Comparison of ENCODE assay signal across 10 cellular contexts in genomic region chr19:45568732-45569131, GRCh38. TPM values are rescaled to one million over a fixed set of nuclear protein-coding genes. Genes with fewer than 3 reads are reported as not detected.
A peak's percentile ranks its signal among the peaks of the same experiment; 100 is the strongest.
DNase-seq lines count a peak whose midpoint lies in the region; ATAC-seq, FAIRE-seq and TF ChIP-seq lines count a peak whose summit lies in the region.
"Had no signal": no experiment of that assay in that cellular context is flagged by ENCODE, and none has a peak within 500 bp of the region (broad histone marks: within the 10 kb centered on the region; RNA-seq: fewer than 3 reads in every experiment).

No MANE protein-coding gene starts in this region.

- no peak overlapping the region for H2AFZ ChIP-seq in PC-3 (ENCODE audit: low read length)

- H3K4me2 ChIP-seq in PC-3 (ENCODE audit: low read length): peak overlapping the region; percentile 42

- no peak overlapping the region for H3K4me3 ChIP-seq in AG10803 (ENCODE audit: low read length)
- H3K4me3 ChIP-seq in PC-3 (ENCODE audit: low read length): no peak overlapping the region
- H3K4me3 ChIP-seq in mucosa of stomach (ENCODE audit: low read length): no peak overlapping the region

- peaks cover 53% of the 10 kb centered on the region for H3K79me2 ChIP-seq in PC-3 (ENCODE audit: low read length)

- CTCF ChIA-PET in PC-3 (lab: Charles Lee): no interaction called here

- no peak for TF ChIP-seq CTCF in AG10803 (conservative IDR thresholded peaks at IDR 0.05; ENCODE audit: low read length)
- no peak for TF ChIP-seq CTCF in PC-3 (conservative IDR thresholded peaks at IDR 0.05; ENCODE audit: low read depth, low read length)

- intact Hi-C loops in PC-3 (cut with micrococcal nuclease): loop anchor here (2.0 kb wide), 1 partner anchor 40 kb away; no protein-coding TSS in a partner anchor

- peaks cover 3% of the 10 kb centered on the region for H3F3A ChIP-seq in PC-3 (ENCODE audit: low read length, unreplicated experiment)

- H3K9me3 ChIP-seq in PC-3 (ENCODE audit: low read length) (no peaks in the 10 kb centered on the region), mucosa of stomach (ENCODE audit: control insufficient read depth, low read length) (no peaks in the 10 kb centered on the region)

- FAIRE-seq in GM12891 (lab: Jason Lieb, UNC): no peak

- DNase-seq in AG10803 (ENCODE audit: low read depth) (peak; percentile 53), PC-3 (peak; percentile 85), GF-D8 (lab: John Stamatoyannopoulos, UW) (no peak), GM12891 (ENCODE audit: insufficient read length, low spot score) (no peak)
- DNase-seq in activated naive CD4-positive, alpha-beta T cell (lab: John Stamatoyannopoulos, UW): no peak
- DNase-seq: CD8-positive, alpha-beta memory T cell had no signal

- no TSS peak for BruUV-seq in PC-3 (replicated peaks; lab: Mats Ljungman, UMichigan)

- H3K9ac ChIP-seq in PC-3 (ENCODE audit: low read length) (peak overlapping the region; percentile 82), mucosa of stomach (ENCODE audit: low read length) (peak overlapping the region; percentile 36)

- no peaks in the 10 kb centered on the region for H4K20me1 ChIP-seq in PC-3 (ENCODE audit: low read length)

- peak overlapping the region; percentile 99 for H3K27ac ChIP-seq in PC-3 (ENCODE audit: low read length)

- no peaks in the 10 kb centered on the region for H3K9me2 ChIP-seq in PC-3 (replicated peaks; ENCODE audit: low read length)

- no peaks in the 10 kb centered on the region for H3K36me3 ChIP-seq in PC-3 (ENCODE audit: low read depth, low read length)
- H3K36me3 ChIP-seq in mucosa of stomach (ENCODE audit: control insufficient read depth, insufficient read depth, low read length): no peaks in the 10 kb centered on the region

- POLR2A ChIA-PET in PC-3 (lab: Charles Lee; ENCODE audit: unreplicated experiment): no interaction called here

- no peaks in the 10 kb centered on the region for H3K27me3 ChIP-seq in PC-3 (ENCODE audit: low read length)
- H3K27me3 ChIP-seq in mucosa of stomach (ENCODE audit: control insufficient read depth, insufficient read depth, low read length): no peaks in the 10 kb centered on the region

- ATAC-seq in PC-3 (peak; percentile 89), esophagus mucosa (peak; percentile 92), HG02938 (IDR thresholded peaks at IDR 0.05; ENCODE audit: unreplicated experiment) (no peak)

- no peak for TF ChIP-seq POLR2A in GM12891 (IDR thresholded peaks at IDR 0.05; ENCODE audit: low read depth, low read length)

- H3K4me1 ChIP-seq in PC-3 (ENCODE audit: insufficient read depth, low read length) (peaks cover 30% of the 10 kb centered on the region), mucosa of stomach (ENCODE audit: control insufficient read depth, insufficient read depth, low read length) (peaks cover 22% of the 10 kb centered on the region)

TF ChIP-seq in GM12891, 5 proteins besides CTCF, POLR2A, EP300 and RAD21:
- no peak for TF ChIP-seq PAX5 (IDR thresholded peaks at IDR 0.05; ENCODE audit: insufficient read depth, low read length, severe bottlenecking)
- TF ChIP-seq POLR2AphosphoS5 (IDR thresholded peaks at IDR 0.05; ENCODE audit: low read depth, low read length): no peak
- TF ChIP-seq SPI1 (IDR thresholded peaks at IDR 0.05; ENCODE audit: low read depth, low read length): no peak
- TF ChIP-seq POU2F2 (IDR thresholded peaks at IDR 0.05; ENCODE audit: low read depth, low read length): no peak
- no peak for TF ChIP-seq TAF1 (IDR thresholded peaks at IDR 0.05; ENCODE audit: low read depth, low read length)

RNA-seq across cellular contexts. Expression of gene OPA3, which starts 15.9 kb away (rescaled TPM):
- total RNA-seq in PC-3 (2014; rRNA removed): 9.4 and 10.1 TPM in 2 replicates
- total RNA-seq in esophagus mucosa: 10.0 TPM
- polyA plus RNA-seq in GM12891 (2012; ENCODE audit: low read depth, missing spikeins): 5.3 TPM

RNA-seq across cellular contexts. Expression of gene GPR4, which starts 33.3 kb away (rescaled TPM):
- total RNA-seq in PC-3 (2014; rRNA removed): 3.1 and 3.7 TPM in 2 replicates
- 0.56 TPM for total RNA-seq in esophagus mucosa
- not detected for polyA plus RNA-seq in GM12891 (2012; ENCODE audit: low read depth, missing spikeins)
- total RNA-seq: activated T-helper 1 cell treated with anti-CD3 and anti-CD28 coated beads, Interleukin-12 subunit alpha, Interleukin-12 subunit beta, Interleukin-2, Interleukin-4 antibody, amounts not matched to agents 30 ng/mL and 10 ng/mL and 1 ng/mL, durations not matched to agents 14 hours and 24 hours and 36 hours; CD8-positive, alpha-beta memory T cell had no signal
- polyA plus RNA-seq: CD8-positive, alpha-beta memory T cell had no signal

Comparison
In these comparisons a context has a peak if more than half of its experiments do, and no peak if none do; other contexts are left out.
1. DNase-seq: peak in AG10803 (single experiment) and PC-3 (single experiment); none in GF-D8 (single experiment), GM12891 (single experiment) and activated naive CD4-positive, alpha-beta T cell (0 of 4).